15 cellular contexts compared by ENCODE assay signal in genomic region chr22:42794551-42795510, GRCh38.
DNase-seq lines count a peak whose midpoint lies in the region; ATAC-seq, FAIRE-seq and TF ChIP-seq lines count a peak whose summit lies in the region.
"Had no signal": no experiment of that assay in that cellular context is flagged by ENCODE, and none has a peak within 500 bp of the region (broad histone marks: within the 10 kb centered on the region; RNA-seq: fewer than 3 reads in every experiment).

No MANE protein-coding gene starts in this region.

- H3K36me3 Mint-ChIP-seq in endothelial cell (ENCODE audit: low read depth, unreplicated experiment), result peaks cover 14% of the 10 kb centered on the region
- H3K36me3 Mint-ChIP-seq in osteocyte (ENCODE audit: unreplicated experiment), result peaks cover 21% of the 10 kb centered on the region
- peaks cover 14 to 24% (median 19%) of the 10 kb centered on the region in 3 donors for H3K36me3 Mint-ChIP-seq in immature natural killer cell

- H3K9me3 Mint-ChIP-seq in endothelial cell (ENCODE audit: unreplicated experiment) (no peaks in the 10 kb centered on the region), osteocyte (ENCODE audit: unreplicated experiment) (no peaks in the 10 kb centered on the region), immature natural killer cell (no peaks in the 10 kb centered on the region)
- H3K9me3 Mint-ChIP-seq: CD4-positive, alpha-beta memory T cell had no signal

- H3K27me3 ChIP-seq in BE2C, result no peaks in the 10 kb centered on the region
- H3K27me3 ChIP-seq: ovary had no signal

- ATAC-seq in HG03469 (IDR thresholded peaks at IDR 0.05; ENCODE audit: unreplicated experiment), result no peak
- no peak for ATAC-seq in GM19328 (IDR thresholded peaks at IDR 0.05; ENCODE audit: unreplicated experiment)
- ATAC-seq: activated CD4-positive, CD25-positive, alpha-beta regulatory T cell treated with anti-CD3 and anti-CD28 coated beads, Interleukin-2, amount 50 U/mL, for 24 hours had no signal

- no peaks in the 10 kb centered on the region for H3K36me3 ChIP-seq in BE2C
- H3K36me3 ChIP-seq: ovary had no signal

- H3K4me1 ChIP-seq in BE2C, result no peaks in the 10 kb centered on the region

- H3K27ac Mint-ChIP-seq in endothelial cell (ENCODE audit: unreplicated experiment), result no peak overlapping the region
- no peak overlapping the region for H3K27ac Mint-ChIP-seq in osteocyte (ENCODE audit: unreplicated experiment)
- H3K27ac Mint-ChIP-seq in immature natural killer cell, result peak overlapping the region in 1 of 6 donors; percentile 35

- no peak for DNase-seq in BE2C
- DNase-seq in NCI-H69 (lab: John Stamatoyannopoulos, UW), result peak; percentile 48
- DNase-seq in endothelial cell (ENCODE audit: low spot score), result no peak
- DNase-seq in osteocyte (ENCODE audit: extremely low spot score, unreplicated experiment), result no peak
- DNase-seq in immature natural killer cell, result no peak
- no peak for DNase-seq in RCC 7860 (ENCODE audit: low spot score)
- DNase-seq: CD4-positive, alpha-beta memory T cell; Karpas-422; NCI-H2029 had no signal

- H3K27me3 Mint-ChIP-seq in endothelial cell (ENCODE audit: unreplicated experiment) (no peaks in the 10 kb centered on the region), osteocyte (ENCODE audit: unreplicated experiment) (no peaks in the 10 kb centered on the region), immature natural killer cell (ENCODE audit: low read depth in 3 of 3) (peaks cover 2 to 7% (median 2%) of the 10 kb centered on the region in 3 donors)
- H3K27me3 Mint-ChIP-seq: CD4-positive, alpha-beta memory T cell had no signal

- TF ChIP-seq CTCF in BE2C (IDR thresholded peaks at IDR 0.05; ENCODE audit: low read depth, low read length), result peak; percentile 23
- TF ChIP-seq CTCF in endothelial cell (IDR thresholded peaks at IDR 0.05; ENCODE audit: unreplicated experiment), result no peak
- peak; percentile 23 for TF ChIP-seq CTCF in osteocyte (IDR thresholded peaks at IDR 0.05)

- H3K4me1 Mint-ChIP-seq in endothelial cell (ENCODE audit: unreplicated experiment) (peaks cover 8% of the 10 kb centered on the region), osteocyte (ENCODE audit: unreplicated experiment) (no peaks in the 10 kb centered on the region), immature natural killer cell (peaks cover 23 to 26% of the 10 kb centered on the region in 2 donors)
- H3K4me1 Mint-ChIP-seq: CD4-positive, alpha-beta memory T cell had no signal

- H3K9me3 ChIP-seq in BE2C, result no peaks in the 10 kb centered on the region
- H3K9me3 ChIP-seq: ovary had no signal

- no peak overlapping the region for H3K4me3 ChIP-seq in BE2C (ENCODE audit: low read depth, low read length)
- H3K4me3 ChIP-seq: lung, ovary had no signal

- FAIRE-seq in RCC 7860 (lab: Jason Lieb, UNC), result no peak
- FAIRE-seq: G401.6 had no signal

- H3K4me3 Mint-ChIP-seq in endothelial cell (ENCODE audit: unreplicated experiment) (peak overlapping the region; percentile 16), osteocyte (ENCODE audit: unreplicated experiment) (no peak overlapping the region), immature natural killer cell (no peak overlapping the region)
- H3K4me3 Mint-ChIP-seq: CD4-positive, alpha-beta memory T cell had no signal
